12 cellular contexts compared by ENCODE assay signal in genomic region chr1:32239335-32239734, GRCh38. TPM values are rescaled to one million over a fixed set of nuclear protein-coding genes. Genes with fewer than 3 reads are reported as not detected.
A peak's percentile ranks its signal among the peaks of the same experiment; 100 is the strongest.
DNase-seq lines count a peak whose midpoint lies in the region; ATAC-seq and TF ChIP-seq lines count a peak whose summit lies in the region.
"Had no signal": no experiment of that assay in that cellular context is flagged by ENCODE, and none has a peak within 500 bp of the region (broad histone marks: within the 10 kb centered on the region; RNA-seq: fewer than 3 reads in every experiment).

No MANE protein-coding gene starts in this region.

- intact Hi-C loops in left ventricle myocardium superior (cut with micrococcal nuclease) = no loop called here

- no peaks in the 10 kb centered on the region for H3K9me2 ChIP-seq in hepatocyte (replicated peaks; ENCODE audit: insufficient read depth)

- 54% methylated on average over 4 of the region's 4 CpGs for WGBS in hepatocyte (ENCODE audit: low lambda C conversion rate, missing lambda C conversion rate)

- H3K4me1 Mint-ChIP-seq in activated T-cell treated with anti-CD3 and anti-CD28 coated beads, Interleukin-2, amount 50 U/mL, for 72 hours (ENCODE audit: low read depth) = peaks cover 18% of the 10 kb centered on the region

- no peak overlapping the region for H3K27ac Mint-ChIP-seq in activated T-cell treated with anti-CD3 and anti-CD28 coated beads, Interleukin-2, amount 50 U/mL, for 72 hours

- H3K36me3 ChIP-seq in NT2/D1 (ENCODE audit: insufficient read depth, insufficient read length, low read length) (peaks cover 18% of the 10 kb centered on the region), hepatocyte (replicated peaks; ENCODE audit: insufficient read depth, low read depth) (no peaks in the 10 kb centered on the region)
- H3K36me3 ChIP-seq: prostate gland had no signal

- H3K9ac ChIP-seq in NT2/D1 (ENCODE audit: insufficient read length, low read depth) = peak overlapping the region; percentile 84

- no peaks in the 10 kb centered on the region for H3K9me3 Mint-ChIP-seq in activated T-cell treated with anti-CD3 and anti-CD28 coated beads, Interleukin-2, amount 50 U/mL, for 72 hours

- ATAC-seq in activated T-cell treated with anti-CD3 and anti-CD28 coated beads, Interleukin-2, amount 50 U/mL, for 72 hours (replicated peaks in 1 of 2) = no peak
- ATAC-seq in left ventricle myocardium superior = no peak
- ATAC-seq: PC-3 had no signal

- H3K4me2 ChIP-seq in hepatocyte = peak overlapping the region; percentile 99

- no peaks in the 10 kb centered on the region for H3K27me3 Mint-ChIP-seq in activated T-cell treated with anti-CD3 and anti-CD28 coated beads, Interleukin-2, amount 50 U/mL, for 72 hours (ENCODE audit: low read depth)

- peak overlapping the region; percentile 90 to 92 for H3K4me3 Mint-ChIP-seq in activated T-cell treated with anti-CD3 and anti-CD28 coated beads, Interleukin-2, amount 50 U/mL, for 72 hours

- H3K79me2 ChIP-seq in hepatocyte = peaks cover 2% of the 10 kb centered on the region

- peak overlapping the region; percentile 94 for H2AFZ ChIP-seq in hepatocyte

- no peaks in the 10 kb centered on the region for H3K36me3 Mint-ChIP-seq in activated T-cell treated with anti-CD3 and anti-CD28 coated beads, Interleukin-2, amount 50 U/mL, for 72 hours (ENCODE audit: insufficient read depth in 2 of 2)

- TF ChIP-seq CTCF in hepatocyte (IDR thresholded peaks at IDR 0.05; ENCODE audit: poor library complexity) = no peak

- H4K20me1 ChIP-seq in hepatocyte (ENCODE audit: insufficient read depth, poor library complexity, severe bottlenecking) = no peaks in the 10 kb centered on the region

- H3K4me3 ChIP-seq in NT2/D1 (ENCODE audit: insufficient read length, low read depth) (no peak overlapping the region), hepatocyte (no peak overlapping the region)

- H3K27me3 ChIP-seq in NT2/D1 (ENCODE audit: insufficient read depth, insufficient read length) (no peaks in the 10 kb centered on the region), hepatocyte (no peaks in the 10 kb centered on the region)

- H3K27ac ChIP-seq in hepatocyte (no peak overlapping the region), temporal lobe (ENCODE audit: low read depth, low read length) (peak overlapping the region; percentile 64)

- DNase-seq in activated T-cell treated with anti-CD3 and anti-CD28 coated beads, Interleukin-2, amount 50 U/mL, for 72 hours = no peak
- DNase-seq in activated T-cell treated with anti-CD3 and anti-CD28 coated beads, Interleukin-2, amount 50 U/mL, for 48 hours = no peak
- DNase-seq in NT2/D1 (ENCODE audit: low read depth, low spot score) (no peak), hepatocyte (ENCODE audit: low spot score) (no peak), AG20443 (ENCODE audit: low spot score) (no peak), left ventricle myocardium superior (no peak)
- no peak for DNase-seq in activated CD4-positive, CD25-positive, alpha-beta regulatory T cell (lab: John Stamatoyannopoulos, UW)
- DNase-seq: activated gamma-delta T cell; PC-3; stimulated activated CD8-positive, alpha-beta memory T cell treated with anti-CD3 and anti-CD28 coated beads, Interleukin-4, amount 100 ng/mL, for 48 hours had no signal

- H3K9me3 ChIP-seq in NT2/D1 (ENCODE audit: insufficient read depth, low read length) = no peaks in the 10 kb centered on the region
- H3K9me3 ChIP-seq in hepatocyte (ENCODE audit: low read depth) = no peaks in the 10 kb centered on the region
- H3K9me3 ChIP-seq: prostate gland had no signal

- H3K4me1 ChIP-seq in NT2/D1 (ENCODE audit: insufficient read depth, insufficient read length) (peaks cover 9% of the 10 kb centered on the region), hepatocyte (ENCODE audit: insufficient read depth) (peaks cover 4% of the 10 kb centered on the region)
- H3K4me1 ChIP-seq: prostate gland had no signal

RNA-seq across cellular contexts. Expression of gene FAM167B, which starts 7.7 kb away (rescaled TPM):
- total RNA-seq in activated T-cell treated with anti-CD3 and anti-CD28 coated beads, Interleukin-2, amount 50 U/mL, for 72 hours = 1 to 10 TPM; 1.6 to 1.9 TPM
- total RNA-seq in hepatocyte (0.16 and 0.53 TPM in 2 replicates), temporal lobe (0.74 TPM), left ventricle myocardium superior (9.1 TPM)
- 0.75 TPM in 1 of 2 replicates, not detected in the other for polyA plus RNA-seq in hepatocyte

RNA-seq across cellular contexts. Expression of gene LCK, which starts 11.7 kb away (rescaled TPM):
- 100 to 1,000 TPM; 227 to 254 TPM for total RNA-seq in activated T-cell treated with anti-CD3 and anti-CD28 coated beads, Interleukin-2, amount 50 U/mL, for 72 hours
- 0.40 and 0.68 TPM in 2 replicates for total RNA-seq in hepatocyte
- polyA plus RNA-seq in hepatocyte = 0.79 and 0.94 TPM in 2 replicates
- not detected for total RNA-seq in temporal lobe
- 0.50 TPM for total RNA-seq in left ventricle myocardium superior

RNA-seq across cellular contexts. Expression of gene EIF3I, which starts 17.1 kb away (rescaled TPM):
- total RNA-seq in activated T-cell treated with anti-CD3 and anti-CD28 coated beads, Interleukin-2, amount 50 U/mL, for 72 hours = 100 to 1,000 TPM; 241 to 276 TPM
- total RNA-seq in hepatocyte (207 and 227 TPM in 2 replicates), temporal lobe (56.1 TPM), left ventricle myocardium superior (104 TPM)
- 177 and 183 TPM in 2 replicates for polyA plus RNA-seq in hepatocyte

RNA-seq across cellular contexts. Expression of gene TMEM234, which starts 17.2 kb away (rescaled TPM):
- total RNA-seq in activated T-cell treated with anti-CD3 and anti-CD28 coated beads, Interleukin-2, amount 50 U/mL, for 72 hours = 10 to 100 TPM in 1 of 2 donors, 1 to 10 TPM in 1; 9.8 to 10.5 TPM
- total RNA-seq in hepatocyte (11.9 and 14.8 TPM in 2 replicates), temporal lobe (10.6 TPM), left ventricle myocardium superior (7.4 TPM)
- polyA plus RNA-seq in hepatocyte = 27.4 and 38.6 TPM in 2 replicates

RNA-seq across cellular contexts. Expression of gene DCDC2B, which starts 30.4 kb away (rescaled TPM):
- under 1 TPM in 1 of 2 donors, not detected in 1; 0.21 TPM for total RNA-seq in activated T-cell treated with anti-CD3 and anti-CD28 coated beads, Interleukin-2, amount 50 U/mL, for 72 hours
- total RNA-seq in hepatocyte (not detected in 2 replicates), temporal lobe (not detected), left ventricle myocardium superior (not detected)
- 0.17 and 0.96 TPM in 2 replicates for polyA plus RNA-seq in hepatocyte
- total RNA-seq: PC-3, prostate gland had no signal

Comparison
In these comparisons a context has a peak if more than half of its experiments do, and no peak if none do; other contexts are left out.
1. RNA of gene LCK, which starts 11.7 kb away (total RNA-seq): 227 to 254 TPM in activated T-cell treated with anti-CD3 and anti-CD28 coated beads, Interleukin-2, amount 50 U/mL, for 72 hours; 0.50 TPM in left ventricle myocardium superior (single experiment), 0.40 to 0.68 TPM in hepatocyte and not detected in temporal lobe (single experiment); every median in the first group is over 100 times any median in the second.